ENCODE assay signal across 1 cellular context in the genomic region with DNA sequence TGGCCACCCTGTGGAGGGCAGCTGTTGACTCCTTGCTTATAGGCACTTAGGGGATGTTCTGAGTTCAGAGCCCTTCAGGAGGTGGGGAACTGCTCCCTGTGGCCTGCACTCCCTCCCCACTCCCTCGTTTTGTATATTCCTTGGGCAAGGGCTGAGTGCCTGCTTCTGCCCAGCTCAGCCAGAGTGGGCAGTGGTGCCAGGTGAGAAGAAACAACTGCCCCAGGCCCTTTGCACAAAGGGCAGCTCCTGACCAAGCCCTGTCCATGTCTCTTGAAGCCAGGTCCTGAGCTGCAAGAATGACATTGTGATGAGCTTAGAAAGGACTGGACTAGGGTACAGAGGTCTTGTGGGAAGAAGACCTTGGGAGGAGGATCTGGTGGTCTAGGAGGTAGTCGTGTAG.
TF ChIP-seq lines count a peak whose summit lies in the region.

No MANE protein-coding gene starts in this region.

TF ChIP-seq in HCT116, 20 proteins besides CTCF, POLR2A, EP300 and RAD21 (continued from another document):
- TF ChIP-seq, protein P1, sequence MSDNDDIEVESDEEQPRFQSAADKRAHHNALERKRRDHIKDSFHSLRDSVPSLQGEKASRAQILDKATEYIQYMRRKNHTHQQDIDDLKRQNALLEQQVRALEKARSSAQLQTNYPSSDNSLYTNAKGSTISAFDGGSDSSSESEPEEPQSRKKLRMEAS (IDR thresholded peaks at IDR 0.05), result no peak
- no peak for TF ChIP-seq POLR2AphosphoS5 (IDR thresholded peaks at IDR 0.05; ENCODE audit: low read depth, low read length)
- no peak for TF ChIP-seq TCF7L2 (IDR thresholded peaks at IDR 0.05; ENCODE audit: borderline replicate concordance, extremely low read depth, insufficient read depth, insufficient read length)
- no peak for TF ChIP-seq ELF1 (IDR thresholded peaks at IDR 0.05; ENCODE audit: borderline replicate concordance, low read depth)
- TF ChIP-seq JUND (IDR thresholded peaks at IDR 0.05), result no peak
- no peak for TF ChIP-seq EGR1 (IDR thresholded peaks at IDR 0.05; ENCODE audit: low read depth)
- no peak for TF ChIP-seq SIN3A (IDR thresholded peaks at IDR 0.05; ENCODE audit: low read depth)
- TF ChIP-seq, protein P2, sequence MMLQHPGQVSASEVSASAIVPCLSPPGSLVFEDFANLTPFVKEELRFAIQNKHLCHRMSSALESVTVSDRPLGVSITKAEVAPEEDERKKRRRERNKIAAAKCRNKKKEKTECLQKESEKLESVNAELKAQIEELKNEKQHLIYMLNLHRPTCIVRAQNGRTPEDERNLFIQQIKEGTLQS (IDR thresholded peaks at IDR 0.05), result no peak
- TF ChIP-seq EZH2 (IDR thresholded peaks at IDR 0.05), result no peak
- no peak for TF ChIP-seq EZH2phosphoT487 (IDR thresholded peaks at IDR 0.05; ENCODE audit: borderline replicate concordance)
- TF ChIP-seq, protein P3, sequence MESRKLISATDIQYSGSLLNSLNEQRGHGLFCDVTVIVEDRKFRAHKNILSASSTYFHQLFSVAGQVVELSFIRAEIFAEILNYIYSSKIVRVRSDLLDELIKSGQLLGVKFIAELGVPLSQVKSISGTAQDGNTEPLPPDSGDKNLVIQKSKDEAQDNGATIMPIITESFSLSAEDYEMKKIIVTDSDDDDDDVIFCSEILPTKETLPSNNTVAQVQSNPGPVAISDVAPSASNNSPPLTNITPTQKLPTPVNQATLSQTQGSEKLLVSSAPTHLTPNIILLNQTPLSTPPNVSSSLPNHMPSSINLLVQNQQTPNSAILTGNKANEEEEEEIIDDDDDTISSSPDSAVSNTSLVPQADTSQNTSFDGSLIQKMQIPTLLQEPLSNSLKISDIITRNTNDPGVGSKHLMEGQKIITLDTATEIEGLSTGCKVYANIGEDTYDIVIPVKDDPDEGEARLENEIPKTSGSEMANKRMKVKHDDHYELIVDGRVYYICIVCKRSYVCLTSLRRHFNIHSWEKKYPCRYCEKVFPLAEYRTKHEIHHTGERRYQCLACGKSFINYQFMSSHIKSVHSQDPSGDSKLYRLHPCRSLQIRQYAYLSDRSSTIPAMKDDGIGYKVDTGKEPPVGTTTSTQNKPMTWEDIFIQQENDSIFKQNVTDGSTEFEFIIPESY (IDR thresholded peaks at IDR 0.05; ENCODE audit: extremely low read depth, insufficient replicate concordance, low read length), result no peak
- no peak for TF ChIP-seq YY1 (IDR thresholded peaks at IDR 0.05; ENCODE audit: extremely low read depth, insufficient replicate concordance, low read depth, low read length)
- TF ChIP-seq CEBPB (IDR thresholded peaks at IDR 0.05; ENCODE audit: low read depth), result no peak
- TF ChIP-seq SP1 (IDR thresholded peaks at IDR 0.05; ENCODE audit: low read depth), result no peak
